9 cellular contexts compared by ENCODE assay signal in genomic region chr1:111516008-111516535, GRCh38. TPM values are rescaled to one million over a fixed set of nuclear protein-coding genes. Genes with fewer than 3 reads are reported as not detected.
DNase-seq lines count a peak whose midpoint lies in the region; ATAC-seq and TF ChIP-seq lines count a peak whose summit lies in the region.
"Had no signal": no experiment of that assay in that cellular context is flagged by ENCODE, and none has a peak within 500 bp of the region (broad histone marks: within the 10 kb centered on the region; RNA-seq: fewer than 3 reads in every experiment).

No MANE protein-coding gene starts in this region.

- ATAC-seq in HCT116 (peak; percentile 55), lower lobe of right lung (peak; percentile 61 to 79)

- intact Hi-C loops in HCT116 (cut with micrococcal nuclease), result no loop called here
- intact Hi-C loops in dendritic cell treated with granulocyte-macrophage colony-stimulating factor and Interleukin-4, amounts not matched to agents 40 ng/mL and 50 ng/mL, for 4 days (cut with micrococcal nuclease), result loop anchor here (2.0 kb wide), 1 partner anchor 77 kb away; no protein-coding TSS in a partner anchor
- intact Hi-C loops in lower lobe of right lung (cut with DNase I), result loop anchor here (10.0 kb wide), 1 partner anchor 139 kb away; no protein-coding TSS in a partner anchor
- intact Hi-C loops in tibial artery (cut with DNase I; ENCODE audit: low total_unique reads), result no loop called here

- peaks cover 41% of the 10 kb centered on the region for H3K4me1 Mint-ChIP-seq in dendritic cell treated with granulocyte-macrophage colony-stimulating factor and Interleukin-4, amounts not matched to agents 40 ng/mL and 50 ng/mL, for 4 days (ENCODE audit: low read depth)

- H3K9me3 ChIP-seq in HCT116 (ENCODE audit: control insufficient read depth in 1 of 2, insufficient read depth in 1 of 2, low read depth in 1 of 2, low read length in 2 of 2), result no peaks in the 10 kb centered on the region
- H3K9me3 ChIP-seq in lower lobe of right lung, result no peaks in the 10 kb centered on the region
- no peaks in the 10 kb centered on the region for H3K9me3 ChIP-seq in tibial artery

- CTCF ChIA-PET in HCT116 (lab: Charles Lee), result interaction anchor here (2.7 kb wide), 1 partner anchor 8 kb away, joined by 20 read pairs; no protein-coding TSS in a partner anchor

- H3K4me1 ChIP-seq in HCT116 (ENCODE audit: control insufficient read depth in 1 of 2, insufficient read depth in 2 of 2, low read length in 2 of 2), result no peaks in the 10 kb centered on the region
- H3K4me1 ChIP-seq in lower lobe of right lung, result peaks cover 61% of the 10 kb centered on the region
- H3K4me1 ChIP-seq in tibial artery, result peaks cover 0 to 32% (median 18%) of the 10 kb centered on the region in 4 donors

- H3K27me3 ChIP-seq in HCT116 (ENCODE audit: insufficient read depth, low read length), result no peaks in the 10 kb centered on the region
- H3K27me3 ChIP-seq in lower lobe of right lung (ENCODE audit: low read depth), result no peaks in the 10 kb centered on the region
- no peaks in the 10 kb centered on the region for H3K27me3 ChIP-seq in tibial artery

- no TSS peak for BruUV-seq in HCT116 (replicated peaks; lab: Mats Ljungman, UMichigan)

- H3K9me2 ChIP-seq in HCT116 (ENCODE audit: insufficient read depth), result no peaks in the 10 kb centered on the region

- H3K4me3 Mint-ChIP-seq in dendritic cell treated with granulocyte-macrophage colony-stimulating factor and Interleukin-4, amounts not matched to agents 40 ng/mL and 50 ng/mL, for 4 days, result peak overlapping the region; percentile 84

- POLR2A ChIA-PET in HCT116 (lab: Charles Lee), result no interaction called here

- peak in 2 of 3 experiments; percentile 29 to 38; a peak in 4 of 6 replicates for TF ChIP-seq CTCF in HCT116 (IDR thresholded peaks at IDR 0.05 in 2 of 3, conservative IDR thresholded peaks at IDR 0.05 in 1 of 3; ENCODE audit: borderline replicate concordance in 1 of 3, insufficient read depth in 1 of 3, low read depth in 2 of 3, low read length in 2 of 3)
- TF ChIP-seq CTCF in lower lobe of right lung (IDR thresholded peaks at IDR 0.05), result peak; percentile 47
- TF ChIP-seq CTCF in tibial artery (IDR thresholded peaks at IDR 0.05), result peak in 1 of 2 experiments; percentile 18

- TF ChIP-seq RAD21 in HCT116 (IDR thresholded peaks at IDR 0.05; ENCODE audit: low read depth), result no peak

- no peak overlapping the region for H3K9ac ChIP-seq in HCT116 (ENCODE audit: low read length)

- H3K27ac ChIP-seq in HCT116 (ENCODE audit: low read depth, low read length) (no peak overlapping the region), lower lobe of right lung (peak overlapping the region; percentile 84), tibial artery (peak overlapping the region; percentile 74 to 81)

- peak; percentile 96 for DNase-seq in CMK (ENCODE audit: low read depth)
- no peak for DNase-seq in HCT116 (ENCODE audit: low read depth, low spot score)
- DNase-seq in RKO (ENCODE audit: low spot score), result peak; percentile 20
- DNase-seq in lower lobe of right lung, result no peak
- DNase-seq in tibial artery, result peak; percentile 36 to 82
- no peak for DNase-seq in NCI-H2107 treated with DMSO at 0.1 percent for 48 hours (lab: John Stamatoyannopoulos, UW; ENCODE audit: unreplicated experiment)
- no peak for DNase-seq in NK-92 (lab: John Stamatoyannopoulos, UW; ENCODE audit: unreplicated experiment)

- no peak for TF ChIP-seq POLR2A in HCT116 (IDR thresholded peaks at IDR 0.05; ENCODE audit: borderline replicate concordance, extremely low read depth, insufficient read depth, insufficient read length)

- H4K20me1 ChIP-seq in HCT116 (ENCODE audit: insufficient read depth), result no peaks in the 10 kb centered on the region

- RAD21 ChIA-PET in HCT116 (lab: Charles Lee; ENCODE audit: low non-redundant PET in 1 of 2, low total read pairs in 2 of 2, uncharacterized antibody in 2 of 2, unreplicated experiment in 2 of 2), result no interaction called here

- no peak overlapping the region for H2AFZ ChIP-seq in HCT116 (ENCODE audit: low read depth, low read length, poor library complexity, severe bottlenecking)

- peaks cover 8% of the 10 kb centered on the region for H3K36me3 Mint-ChIP-seq in dendritic cell treated with granulocyte-macrophage colony-stimulating factor and Interleukin-4, amounts not matched to agents 40 ng/mL and 50 ng/mL, for 4 days (ENCODE audit: low read depth)

- no peak overlapping the region for H3K27ac Mint-ChIP-seq in dendritic cell treated with granulocyte-macrophage colony-stimulating factor and Interleukin-4, amounts not matched to agents 40 ng/mL and 50 ng/mL, for 4 days

- H3K36me3 ChIP-seq in HCT116 (ENCODE audit: control insufficient read depth in 1 of 2, insufficient read depth in 2 of 2, low read length in 2 of 2) (no peaks in the 10 kb centered on the region), lower lobe of right lung (no peaks in the 10 kb centered on the region), tibial artery (no peaks in the 10 kb centered on the region)

- no peaks in the 10 kb centered on the region for H3K79me2 ChIP-seq in HCT116 (ENCODE audit: insufficient read depth, low read length)

- H3K4me3 ChIP-seq in HCT116 (replicated peaks in 1 of 2; ENCODE audit: low read depth in 1 of 2, low read length in 2 of 2), result no peak overlapping the region
- peak overlapping the region; percentile 56 for H3K4me3 ChIP-seq in lower lobe of right lung
- H3K4me3 ChIP-seq in tibial artery, result peak overlapping the region; percentile 41 to 47

- no peaks in the 10 kb centered on the region for H3K9me3 Mint-ChIP-seq in dendritic cell treated with granulocyte-macrophage colony-stimulating factor and Interleukin-4, amounts not matched to agents 40 ng/mL and 50 ng/mL, for 4 days

- no peak overlapping the region for H3K4me2 ChIP-seq in HCT116 (ENCODE audit: low read length)

- no peaks in the 10 kb centered on the region for H3K27me3 Mint-ChIP-seq in dendritic cell treated with granulocyte-macrophage colony-stimulating factor and Interleukin-4, amounts not matched to agents 40 ng/mL and 50 ng/mL, for 4 days

TF ChIP-seq in HCT116, 20 proteins besides CTCF, POLR2A, EP300 and RAD21:
- no peak for TF ChIP-seq SRF (IDR thresholded peaks at IDR 0.05; ENCODE audit: low read depth)
- no peak for TF ChIP-seq EZH2phosphoT487 (IDR thresholded peaks at IDR 0.05; ENCODE audit: borderline replicate concordance)

RNA-seq across cellular contexts. Expression of gene ADORA3, which starts 12.6 kb away (rescaled TPM):
- total RNA-seq in HCT116 (2021; ENCODE audit: unreplicated experiment), result not detected
- polyA plus RNA-seq in HCT116 (2012), result not detected in 2 replicates
- 10.3 TPM for total RNA-seq in lower lobe of right lung
- total RNA-seq: SK-MEL-5 had no signal

RNA-seq across cellular contexts. Expression of gene TMIGD3, which starts 12.6 kb away (rescaled TPM):
- total RNA-seq in HCT116 (2021; ENCODE audit: unreplicated experiment), result not detected
- polyA plus RNA-seq in HCT116 (2012), result not detected in 2 replicates
- 9.0 TPM for total RNA-seq in lower lobe of right lung

RNA-seq across cellular contexts. Expression of gene C1orf162, which starts 42.3 kb away (rescaled TPM):
- total RNA-seq in HCT116 (2021; ENCODE audit: unreplicated experiment), result 0.52 TPM
- polyA plus RNA-seq in HCT116 (2012), result 0.17 and 0.33 TPM in 2 replicates
- total RNA-seq in lower lobe of right lung, result 135 TPM
- total RNA-seq: SK-MEL-5 had no signal

Comparison
In these comparisons a context has a peak if more than half of its experiments do, and no peak if none do; other contexts are left out.
1. DNase-seq: peak in CMK (single experiment), RKO (single experiment) and tibial artery (2 of 2); none in HCT116 (single experiment), lower lobe of right lung (single experiment), NCI-H2107 treated with DMSO at 0.1 percent for 48 hours (single experiment) and NK-92 (single experiment).
2. H3K4me3 ChIP-seq: peak in lower lobe of right lung (single experiment) and tibial artery (2 of 2); none in HCT116 (0 of 2).
3. RNA of gene ADORA3, which starts 12.6 kb away (total RNA-seq): 10.3 TPM in lower lobe of right lung (single experiment); not detected in HCT116 (single experiment); every median in the first group is over 10 times any median in the second.
4. RNA of gene C1orf162, which starts 42.3 kb away (total RNA-seq): 135 TPM in lower lobe of right lung (single experiment); 0.52 TPM in HCT116 (single experiment); every median in the first group is over 10 times any median in the second.
5. intact Hi-C loops: an anchor here in dendritic cell treated with granulocyte-macrophage colony-stimulating factor and Interleukin-4, amounts not matched to agents 40 ng/mL and 50 ng/mL, for 4 days (2.0 kb wide) and lower lobe of right lung (10.0 kb wide); none called in HCT116 and tibial artery.